26 cellular contexts compared by ENCODE assay signal in the genomic region with DNA sequence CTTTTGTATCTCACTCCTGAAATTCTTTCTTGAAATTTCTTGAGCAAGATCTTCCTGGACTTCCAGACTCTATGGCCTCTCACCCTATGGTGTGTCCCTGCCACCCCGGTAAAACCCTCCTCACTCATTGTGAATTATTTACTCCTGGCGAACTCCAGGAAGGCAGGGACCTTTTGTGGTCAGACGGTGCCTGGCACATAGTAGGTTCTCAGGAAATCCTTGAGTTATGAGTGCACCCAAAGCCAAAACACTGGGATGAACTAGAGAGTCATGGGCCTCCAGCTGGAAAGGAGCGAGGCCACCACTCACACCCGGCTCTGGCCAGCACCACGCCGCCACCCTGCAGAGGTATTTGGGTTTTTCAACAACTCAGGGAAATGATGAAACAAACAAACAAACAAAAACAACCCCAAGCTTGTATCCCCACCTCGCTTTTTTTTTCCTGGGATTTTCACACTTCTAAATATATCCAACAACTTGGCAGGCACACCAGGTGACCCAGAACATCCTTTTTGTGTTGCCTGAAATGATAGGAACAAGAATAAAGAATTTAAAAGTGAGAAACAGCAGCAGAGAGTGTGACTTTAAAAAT. TPM values are rescaled to one million over a fixed set of nuclear protein-coding genes. Genes with fewer than 3 reads are reported as not detected.
A peak's percentile ranks its signal among the peaks of the same experiment; 100 is the strongest.
DNase-seq lines count a peak whose midpoint lies in the region; ATAC-seq and TF ChIP-seq lines count a peak whose summit lies in the region.
"Had no signal": no experiment of that assay in that cellular context is flagged by ENCODE, and none has a peak within 500 bp of the region (broad histone marks: within the 10 kb centered on the region; RNA-seq: fewer than 3 reads in every experiment).

No MANE protein-coding gene starts in this region.

- H3K4me2 ChIP-seq in BLaER1 = peak overlapping the region; percentile 48
- H3K4me2 ChIP-seq in GM23338 = no peak overlapping the region
- H3K4me2 ChIP-seq: PC-9, SK-N-SH had no signal

- no peak overlapping the region for H3K4me3 Mint-ChIP-seq in GM23338
- H3K4me3 Mint-ChIP-seq: CD4-positive, alpha-beta memory T cell had no signal

- ATAC-seq in GM23338 = no peak
- ATAC-seq in HG03520 (IDR thresholded peaks at IDR 0.05; ENCODE audit: unreplicated experiment) = no peak
- ATAC-seq in HG02798 (IDR thresholded peaks at IDR 0.05; ENCODE audit: poor library complexity, unreplicated experiment) = no peak
- ATAC-seq: GM12878 had no signal

- no peak for TF ChIP-seq CTCF in GM23338 (conservative IDR thresholded peaks at IDR 0.05; ENCODE audit: low read depth in 2 of 2)

- no peaks in the 10 kb centered on the region for H4K20me1 ChIP-seq in BLaER1
- H4K20me1 ChIP-seq in GM23338 (replicated peaks; ENCODE audit: insufficient read depth) = no peaks in the 10 kb centered on the region
- H4K20me1 ChIP-seq: BLaER1 treated with 17β-estradiol and CSF1 and Interleukin-3, amounts not matched to agents 10 nM and 100 nM had no signal

- intact Hi-C loops in posterior vena cava (cut with DNase I) = no loop called here

- H3K9ac ChIP-seq in BLaER1 = 0 out of 2 replicates have a peak overlapping the region, but pooled peaks have one; percentile 38
- H3K9ac ChIP-seq: SK-N-SH had no signal

- no peak overlapping the region for H3K4me3 ChIP-seq in BLaER1
- H3K4me3 ChIP-seq in GM23338 = no peak overlapping the region
- H3K4me3 ChIP-seq: BLaER1 treated with 17β-estradiol and CSF1 and Interleukin-3, amounts not matched to agents 10 nM and 100 nM; GM12878; PC-9 had no signal

- no peak for DNase-seq in GM23338 (ENCODE audit: low spot score)
- peak; percentile 52 for DNase-seq in posterior vena cava (ENCODE audit: low spot score)
- no peak for DNase-seq in putamen (ENCODE audit: low spot score)
- no peak for DNase-seq in NCI-H748 treated with DMSO at 0.1 percent for 48 hours (lab: John Stamatoyannopoulos, UW)
- DNase-seq: ACHN; Caco-2; CD4-positive, alpha-beta memory T cell; DMS 273 treated with DMSO at 0.1 percent for 48 hours; DMS79 treated with DMSO at 0.1 percent for 48 hours; HCEC 1CT; Kasumi-1; NCI-H1436; NCI-H187 treated with DMSO at 0.1 percent for 48 hours; NCI-H2107; PC-9; RPMI8226; SIG-M5; SK-N-SH had no signal

- H3K9me2 ChIP-seq in GM23338 (ENCODE audit: insufficient read depth) = no peaks in the 10 kb centered on the region
- H3K9me2 ChIP-seq: SK-N-SH had no signal

- H3K27me3 ChIP-seq in BLaER1 (no peaks in the 10 kb centered on the region), GM23338 (ENCODE audit: insufficient read depth) (no peaks in the 10 kb centered on the region)
- H3K27me3 ChIP-seq: BLaER1 treated with 17β-estradiol and CSF1 and Interleukin-3, amounts not matched to agents 10 nM and 100 nM had no signal

- peaks cover 18% of the 10 kb centered on the region for H3K27me3 Mint-ChIP-seq in GM23338 (ENCODE audit: insufficient read depth, low read depth, poor library complexity)

- peaks cover 19% of the 10 kb centered on the region for H3K4me1 Mint-ChIP-seq in GM23338
- H3K4me1 Mint-ChIP-seq: CD4-positive, alpha-beta memory T cell had no signal

- H3K9me3 Mint-ChIP-seq in GM23338 = peaks cover 3% of the 10 kb centered on the region; the same call in 2 of the 3 replicates
- H3K9me3 Mint-ChIP-seq: CD4-positive, alpha-beta memory T cell had no signal

- peaks cover 45% of the 10 kb centered on the region for H3K4me1 ChIP-seq in BLaER1
- H3K4me1 ChIP-seq in GM23338 (ENCODE audit: insufficient read depth) = peaks cover 5% of the 10 kb centered on the region; the same call in 1 of the 2 replicates
- H3K4me1 ChIP-seq: Caco-2 had no signal

- H3K27ac ChIP-seq in BLaER1 (peak overlapping the region; percentile 7; the same call in 1 of the 2 replicates), GM23338 (ENCODE audit: low read depth) (no peak overlapping the region), cingulate gyrus (ENCODE audit: low read depth, low read length) (peak overlapping the region; percentile 19)
- H3K27ac ChIP-seq: PC-9 had no signal

- H3K9me3 ChIP-seq in BLaER1 = no peaks in the 10 kb centered on the region
- H3K9me3 ChIP-seq: BLaER1 treated with 17β-estradiol and CSF1 and Interleukin-3, amounts not matched to agents 10 nM and 100 nM; Caco-2; SK-N-SH had no signal

- H3K27ac Mint-ChIP-seq in GM23338 = peak overlapping the region; percentile 32
- H3K27ac Mint-ChIP-seq: CD4-positive, alpha-beta memory T cell had no signal

- peaks cover 18% of the 10 kb centered on the region for H3K36me3 Mint-ChIP-seq in GM23338 (ENCODE audit: low read depth)
- H3K36me3 Mint-ChIP-seq: CD4-positive, alpha-beta memory T cell had no signal

- H3K36me3 ChIP-seq in BLaER1 = no peaks in the 10 kb centered on the region
- no peaks in the 10 kb centered on the region for H3K36me3 ChIP-seq in GM23338 (ENCODE audit: insufficient read depth)

- H3K79me2 ChIP-seq in GM23338 (replicated peaks; ENCODE audit: insufficient read depth) = no peaks in the 10 kb centered on the region

- no peak overlapping the region for H2AFZ ChIP-seq in GM23338
- H2AFZ ChIP-seq: PC-9 had no signal

- peaks cover 4% of the 10 kb centered on the region; the same call in 1 of the 2 replicates for H3F3A ChIP-seq in GM23338 (replicated peaks; ENCODE audit: low read depth)

TF ChIP-seq in GM23338, 12 proteins besides CTCF, POLR2A, EP300 and RAD21 (continues in another document):
- TF ChIP-seq ZNF331 (CRISPR knock-in tag; IDR thresholded peaks at IDR 0.05; ENCODE audit: low read depth) = no peak
- no peak for TF ChIP-seq EZH2phosphoT487 (IDR thresholded peaks at IDR 0.05; ENCODE audit: unreplicated experiment)
- TF ChIP-seq, protein P1, sequence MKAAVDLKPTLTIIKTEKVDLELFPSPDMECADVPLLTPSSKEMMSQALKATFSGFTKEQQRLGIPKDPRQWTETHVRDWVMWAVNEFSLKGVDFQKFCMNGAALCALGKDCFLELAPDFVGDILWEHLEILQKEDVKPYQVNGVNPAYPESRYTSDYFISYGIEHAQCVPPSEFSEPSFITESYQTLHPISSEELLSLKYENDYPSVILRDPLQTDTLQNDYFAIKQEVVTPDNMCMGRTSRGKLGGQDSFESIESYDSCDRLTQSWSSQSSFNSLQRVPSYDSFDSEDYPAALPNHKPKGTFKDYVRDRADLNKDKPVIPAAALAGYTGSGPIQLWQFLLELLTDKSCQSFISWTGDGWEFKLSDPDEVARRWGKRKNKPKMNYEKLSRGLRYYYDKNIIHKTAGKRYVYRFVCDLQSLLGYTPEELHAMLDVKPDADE (IDR thresholded peaks at IDR 0.05) = no peak
- no peak for TF ChIP-seq JUNB (IDR thresholded peaks at IDR 0.05; ENCODE audit: unreplicated experiment)
- no peak for TF ChIP-seq STAT1 (IDR thresholded peaks at IDR 0.05; ENCODE audit: unreplicated experiment)
- no peak for TF ChIP-seq ZNF114 (CRISPR knock-in tag; IDR thresholded peaks at IDR 0.05)
- no peak for TF ChIP-seq POLR2AphosphoS5 (IDR thresholded peaks at IDR 0.05; ENCODE audit: low read depth)
- TF ChIP-seq CREB1 (CRISPR knock-in tag; IDR thresholded peaks at IDR 0.05; ENCODE audit: low read depth) = no peak

RNA-seq across cellular contexts. Expression of a gene that starts 11.2 kb away (rescaled TPM):
- 16.2 and 17.4 TPM in 2 replicates for total RNA-seq in GM23338 (2014; rRNA removed; shearing (Covaris generic))
- 14.0 and 14.6 TPM in 2 replicates for polyA plus RNA-seq in GM23338 (2016; fragmentation: Nextera tagmentation; extraction: Ambion mirVana)
- 1 to 10 TPM in 1 of 2 donors, under 1 TPM in 1; 1.00 to 1.7 TPM for total RNA-seq in posterior vena cava
- total RNA-seq: MCF 10A, NCI-H460 had no signal

RNA-seq across cellular contexts. Expression of a gene that starts 22.4 kb away (rescaled TPM):
- total RNA-seq in GM23338 (2014; rRNA removed; shearing (Covaris generic)) = 3.4 and 4.8 TPM in 2 replicates
- 1.7 and 1.8 TPM in 2 replicates for polyA plus RNA-seq in GM23338 (2016; fragmentation: Nextera tagmentation; extraction: Ambion mirVana)
- 10 to 100 TPM; 30.8 to 42.4 TPM for total RNA-seq in posterior vena cava

RNA-seq across cellular contexts. Expression of a gene that starts 52.6 kb away (rescaled TPM):
- total RNA-seq in GM23338 (2014; rRNA removed; shearing (Covaris generic)) = 141 and 174 TPM in 2 replicates
- polyA plus RNA-seq in GM23338 (2016; fragmentation: Nextera tagmentation; extraction: Ambion mirVana) = 122 and 125 TPM in 2 replicates
- total RNA-seq in posterior vena cava = 10 to 100 TPM; 83.0 to 87.0 TPM
